25 cellular contexts compared by ENCODE assay signal in the genomic region with DNA sequence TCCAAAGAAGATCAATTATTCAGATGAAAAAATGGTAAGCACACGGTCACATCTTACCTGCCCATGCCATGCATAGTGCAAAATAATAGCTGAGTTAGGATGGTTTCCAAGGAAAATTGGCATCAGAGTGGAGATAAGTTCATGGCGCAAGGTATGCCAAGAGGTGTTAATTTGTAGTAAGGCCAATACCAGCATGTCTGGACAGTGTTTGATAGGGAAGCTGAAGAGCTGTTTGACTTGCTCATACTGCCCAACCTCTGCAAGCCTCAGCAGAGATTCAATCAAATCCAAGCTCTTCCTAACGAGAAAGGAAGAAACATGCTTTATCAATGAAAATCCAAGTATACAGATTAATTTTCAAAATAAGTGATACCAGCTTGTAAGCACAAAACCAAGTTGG.
"Had no signal": no experiment of that assay in that cellular context is flagged by ENCODE, and none has a peak within 500 bp of the region (broad histone marks: within the 10 kb centered on the region; RNA-seq: fewer than 3 reads in every experiment).

No MANE protein-coding gene starts in this region.

- DNase-seq: activated CD4-positive, alpha-beta T cell treated with anti-CD3 and anti-CD28 coated beads, Interleukin-2, amount 10 ng/mL, durations not matched to agents 7 days and 5 days; activated CD4-positive, CD25-positive, alpha-beta regulatory T cell treated with anti-CD3 and anti-CD28 coated beads, Interleukin-2, amount 50 U/mL, for 72 hours; activated CD8-positive, alpha-beta T cell treated with anti-CD3 and anti-CD28 coated beads for 36 hours; activated naive CD4-positive, alpha-beta T cell treated with anti-CD3 and anti-CD28 coated beads, Interleukin-2, amount 10 ng/mL, durations not matched to agents 7 days and 5 days; activated naive CD8-positive, alpha-beta T cell treated with anti-CD3 and anti-CD28 coated beads, Interleukin-2, amount 50 U/mL, for 24 hours; activated T-cell treated with anti-CD3 and anti-CD28 coated beads, Interleukin-2, amount 50 U/mL, for 72 hours; amygdala; cerebellar nuclear complex; dorsolateral prefrontal cortex; effector memory CD4-positive, alpha-beta T cell; erythroblast; head of caudate nucleus; left lung; psoas muscle; stimulated activated CD4-positive, alpha-beta T cell treated with anti-CD3 and anti-CD28 coated beads, Interleukin-15, amount 100 ng/mL, for 24 hours; stimulated activated CD4-positive, alpha-beta T cell treated with anti-CD3 and anti-CD28 coated beads, Interleukin-2, amount 100 ng/mL, for 24 hours; stimulated activated naive B cell treated with anti-CD40 and anti-IgM and Interleukin-4, amounts not matched to agents 10 μg/mL and 1 μg/mL and 100 μg/mL, for 72 hours; stomach; T-helper 2 cell; thyroid gland; upper lobe of left lung had no signal

- ATAC-seq: activated CD8-positive, alpha-beta T cell treated with anti-CD3 and anti-CD28 coated beads for 36 hours; activated naive CD8-positive, alpha-beta T cell treated with anti-CD3 and anti-CD28 coated beads, Interleukin-2, amount 50 U/mL, for 24 hours; activated T-cell treated with anti-CD3 and anti-CD28 coated beads, Interleukin-2, amount 50 U/mL, for 72 hours; gastroesophageal sphincter; left lung; psoas muscle; stimulated activated naive B cell treated with anti-CD40 and anti-IgM and Interleukin-4, amounts not matched to agents 10 μg/mL and 1 μg/mL and 100 μg/mL, for 72 hours had no signal

- H3K4me1 ChIP-seq: gastroesophageal sphincter, left lung, parathyroid adenoma, psoas muscle, stomach, thyroid gland, upper lobe of left lung, vagina had no signal

- H3K27ac ChIP-seq: coronary artery, dorsolateral prefrontal cortex, gastroesophageal sphincter, left lung, parathyroid adenoma, psoas muscle, stomach, thyroid gland, upper lobe of left lung, vagina had no signal

- H3K27me3 ChIP-seq: dorsolateral prefrontal cortex, gastroesophageal sphincter, left lung, stomach, thyroid gland, upper lobe of left lung, vagina had no signal

- H3K9me3 ChIP-seq: gastroesophageal sphincter, left lung, psoas muscle, stomach, thyroid gland, upper lobe of left lung, vagina had no signal

- H3K4me3 ChIP-seq: coronary artery, dorsolateral prefrontal cortex, gastroesophageal sphincter, left lung, psoas muscle, stomach, thyroid gland, upper lobe of left lung, vagina had no signal
